In genomic region chr2:204108874-204109295, GRCh38 we compare ENCODE assay signal across 1 cellular context.
TF ChIP-seq lines count a peak whose summit lies in the region.

No MANE protein-coding gene starts in this region.

TF ChIP-seq in SK-N-SH treated with all-trans-retinoic acid at 6 μM for 48 hours, 23 proteins besides CTCF, POLR2A, EP300 and RAD21 (continued from another document):
- TF ChIP-seq, protein P1, sequence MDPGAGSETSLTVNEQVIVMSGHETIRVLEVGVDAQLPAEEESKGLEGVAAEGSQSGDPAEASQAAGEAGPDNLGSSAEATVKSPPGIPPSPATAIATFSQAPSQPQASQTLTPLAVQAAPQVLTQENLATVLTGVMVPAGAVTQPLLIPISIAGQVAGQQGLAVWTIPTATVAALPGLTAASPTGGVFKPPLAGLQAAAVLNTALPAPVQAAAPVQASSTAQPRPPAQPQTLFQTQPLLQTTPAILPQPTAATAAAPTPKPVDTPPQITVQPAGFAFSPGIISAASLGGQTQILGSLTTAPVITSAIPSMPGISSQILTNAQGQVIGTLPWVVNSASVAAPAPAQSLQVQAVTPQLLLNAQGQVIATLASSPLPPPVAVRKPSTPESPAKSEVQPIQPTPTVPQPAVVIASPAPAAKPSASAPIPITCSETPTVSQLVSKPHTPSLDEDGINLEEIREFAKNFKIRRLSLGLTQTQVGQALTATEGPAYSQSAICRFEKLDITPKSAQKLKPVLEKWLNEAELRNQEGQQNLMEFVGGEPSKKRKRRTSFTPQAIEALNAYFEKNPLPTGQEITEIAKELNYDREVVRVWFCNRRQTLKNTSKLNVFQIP (CRISPR knock-in tag; IDR thresholded peaks at IDR 0.05; ENCODE audit: borderline replicate concordance, low read depth): no peak
- TF ChIP-seq GLIS3 (CRISPR knock-in tag; IDR thresholded peaks at IDR 0.05) (no peak), ZFP3 (CRISPR knock-in tag; IDR thresholded peaks at IDR 0.05) (no peak), TOX (CRISPR knock-in tag; IDR thresholded peaks at IDR 0.05; ENCODE audit: borderline replicate concordance) (no peak)
